34 cellular contexts compared by ENCODE assay signal in genomic region chr15:29097971-29098370, GRCh38.
"Had no signal": no experiment of that assay in that cellular context is flagged by ENCODE, and none has a peak within 500 bp of the region (broad histone marks: within the 10 kb centered on the region; RNA-seq: fewer than 3 reads in every experiment).

No MANE protein-coding gene starts in this region.

- H3K9me3 Mint-ChIP-seq: activated CD4-positive, alpha-beta memory T cell treated with anti-CD3 and anti-CD28 coated beads for 36 hours; activated naive CD4-positive, alpha-beta T cell treated with anti-CD3 and anti-CD28 coated beads for 36 hours; activated naive CD8-positive, alpha-beta T cell treated with anti-CD3 and anti-CD28 coated beads, Interleukin-2, amount 10 ng/mL, durations not matched to agents 7 days and 5 days; activated T-helper 1 cell treated with anti-CD3 and anti-CD28 coated beads, Interleukin-12 subunit alpha, Interleukin-12 subunit beta, Interleukin-2, Interleukin-4 antibody, amounts not matched to agents 30 ng/mL and 10 ng/mL and 1 ng/mL, durations not matched to agents 14 hours and 24 hours and 36 hours; mesothelial cell of epicardium; naive B cell; nephron progenitor cell; stimulated activated memory B cell treated with anti-CD40 and anti-IgM and Interleukin-4, amounts not matched to agents 10 μg/mL and 1 μg/mL and 100 μg/mL, for 72 hours; stimulated activated naive CD8-positive, alpha-beta T cell treated with anti-CD3 and anti-CD28 coated beads, Interleukin-15, amount 100 ng/mL, for 72 hours had no signal

- H3K4me1 Mint-ChIP-seq: mesothelial cell of epicardium; naive B cell; stimulated activated memory B cell treated with anti-CD40 and anti-IgM and Interleukin-4, amounts not matched to agents 10 μg/mL and 1 μg/mL and 100 μg/mL, for 72 hours had no signal

- DNase-seq: activated CD4-positive, alpha-beta memory T cell treated with anti-CD3 and anti-CD28 coated beads for 36 hours; activated CD4-positive, alpha-beta T cell treated with anti-CD3 and anti-CD28 coated beads for 48 hours; activated CD8-positive, alpha-beta memory T cell treated with anti-CD3 and anti-CD28 coated beads, Interleukin-2, amount 50 U/mL, for 4 hours; activated effector memory CD4-positive, alpha-beta T cell treated with anti-CD3 and anti-CD28 coated beads, Interleukin-2, amount 50 U/mL, for 16 hours; activated naive CD4-positive, alpha-beta T cell treated with anti-CD3 and anti-CD28 coated beads for 36 hours; activated naive CD8-positive, alpha-beta T cell treated with anti-CD3 and anti-CD28 coated beads, Interleukin-2, amount 10 ng/mL, durations not matched to agents 7 days and 5 days; activated T-cell treated with anti-CD3 and anti-CD28 coated beads, Interleukin-2, amount 50 U/mL, for 1 hour; amniotic stem cell; central memory CD4-positive, alpha-beta T cell; colonic mucosa; effector memory CD4-positive, alpha-beta T cell; gastrocnemius medialis; glutamatergic neuron; naive B cell; nephron progenitor cell; ovary; retina; small intestine; stimulated activated CD4-positive, alpha-beta T cell treated with anti-CD3 and anti-CD28 coated beads, Interleukin-1b, Interleukin-23, amount 100 ng/mL, for 48 hours; stimulated activated CD4-positive, alpha-beta T cell treated with anti-CD3 and anti-CD28 coated beads, Interleukin-4, amount 100 ng/mL, for 4 hours; stimulated activated CD8-positive, alpha-beta memory T cell treated with anti-CD3 and anti-CD28 coated beads, Interleukin-4, amount 100 ng/mL, for 48 hours; stimulated activated naive CD8-positive, alpha-beta T cell treated with anti-CD3 and anti-CD28 coated beads, Interleukin-15, amount 100 ng/mL, for 72 hours; thyroid gland; upper lobe of left lung had no signal

- H3K4me3 ChIP-seq: breast epithelium, colonic mucosa, dorsolateral prefrontal cortex, gastrocnemius medialis, hepatocyte, ovary, prostate gland, thyroid gland, upper lobe of left lung, vagina had no signal

- H3K9me3 ChIP-seq: breast epithelium, colonic mucosa, gastrocnemius medialis, ovary, prostate gland, thyroid gland, upper lobe of left lung, vagina had no signal

- H3K27me3 ChIP-seq: breast epithelium, colonic mucosa, dorsolateral prefrontal cortex, hepatocyte, ovary, thyroid gland, upper lobe of left lung, vagina had no signal

- H3K27ac ChIP-seq: breast epithelium, colonic mucosa, gastrocnemius medialis, hepatocyte, ovary, prostate gland, thyroid gland, upper lobe of left lung, vagina, VCaP had no signal

- H3K36me3 ChIP-seq: breast epithelium, colonic mucosa, gastrocnemius medialis, ovary, prostate gland, thyroid gland, upper lobe of left lung, vagina had no signal

- ATAC-seq: gastrocnemius medialis; sciatic nerve; stimulated activated memory B cell treated with anti-CD40 and anti-IgM and Interleukin-4, amounts not matched to agents 10 μg/mL and 1 μg/mL and 100 μg/mL, for 72 hours; stimulated activated naive CD8-positive, alpha-beta T cell treated with anti-CD3 and anti-CD28 coated beads, Interleukin-15, amount 100 ng/mL, for 72 hours had no signal

- H3K4me3 Mint-ChIP-seq: activated CD4-positive, alpha-beta memory T cell treated with anti-CD3 and anti-CD28 coated beads for 36 hours; activated naive CD4-positive, alpha-beta T cell treated with anti-CD3 and anti-CD28 coated beads for 36 hours; activated naive CD8-positive, alpha-beta T cell treated with anti-CD3 and anti-CD28 coated beads, Interleukin-2, amount 10 ng/mL, durations not matched to agents 7 days and 5 days; activated T-helper 1 cell treated with anti-CD3 and anti-CD28 coated beads, Interleukin-12 subunit alpha, Interleukin-12 subunit beta, Interleukin-2, Interleukin-4 antibody, amounts not matched to agents 30 ng/mL and 10 ng/mL and 1 ng/mL, durations not matched to agents 14 hours and 24 hours and 36 hours; mesothelial cell of epicardium; naive B cell; nephron progenitor cell; stimulated activated memory B cell treated with anti-CD40 and anti-IgM and Interleukin-4, amounts not matched to agents 10 μg/mL and 1 μg/mL and 100 μg/mL, for 72 hours; stimulated activated naive CD8-positive, alpha-beta T cell treated with anti-CD3 and anti-CD28 coated beads, Interleukin-15, amount 100 ng/mL, for 72 hours had no signal

- H3K27me3 Mint-ChIP-seq: activated CD4-positive, alpha-beta memory T cell treated with anti-CD3 and anti-CD28 coated beads for 36 hours; activated naive CD8-positive, alpha-beta T cell treated with anti-CD3 and anti-CD28 coated beads, Interleukin-2, amount 10 ng/mL, durations not matched to agents 7 days and 5 days; stimulated activated naive CD8-positive, alpha-beta T cell treated with anti-CD3 and anti-CD28 coated beads, Interleukin-15, amount 100 ng/mL, for 72 hours had no signal

- H3K36me3 Mint-ChIP-seq: activated CD4-positive, alpha-beta memory T cell treated with anti-CD3 and anti-CD28 coated beads for 36 hours; naive B cell; stimulated activated memory B cell treated with anti-CD40 and anti-IgM and Interleukin-4, amounts not matched to agents 10 μg/mL and 1 μg/mL and 100 μg/mL, for 72 hours had no signal

- H3K4me1 ChIP-seq: breast epithelium, colonic mucosa, gastrocnemius medialis, prostate gland, thyroid gland, upper lobe of left lung, vagina had no signal

- H3K27ac Mint-ChIP-seq: activated CD4-positive, alpha-beta memory T cell treated with anti-CD3 and anti-CD28 coated beads for 36 hours; activated naive CD4-positive, alpha-beta T cell treated with anti-CD3 and anti-CD28 coated beads for 36 hours; activated naive CD8-positive, alpha-beta T cell treated with anti-CD3 and anti-CD28 coated beads, Interleukin-2, amount 10 ng/mL, durations not matched to agents 7 days and 5 days; activated T-helper 1 cell treated with anti-CD3 and anti-CD28 coated beads, Interleukin-12 subunit alpha, Interleukin-12 subunit beta, Interleukin-2, Interleukin-4 antibody, amounts not matched to agents 30 ng/mL and 10 ng/mL and 1 ng/mL, durations not matched to agents 14 hours and 24 hours and 36 hours; mesothelial cell of epicardium; naive B cell; stimulated activated memory B cell treated with anti-CD40 and anti-IgM and Interleukin-4, amounts not matched to agents 10 μg/mL and 1 μg/mL and 100 μg/mL, for 72 hours had no signal
